Comparison of ENCODE assay signal across 10 cellular contexts in genomic region chr20:17525650-17526049, GRCh38. TPM values are rescaled to one million over a fixed set of nuclear protein-coding genes. Genes with fewer than 3 reads are reported as not detected.
DNase-seq lines count a peak whose midpoint lies in the region; ATAC-seq and TF ChIP-seq lines count a peak whose summit lies in the region.
"Had no signal": no experiment of that assay in that cellular context is flagged by ENCODE, and none has a peak within 500 bp of the region (broad histone marks: within the 10 kb centered on the region; RNA-seq: fewer than 3 reads in every experiment).

No MANE protein-coding gene starts in this region.

- no peak for TF ChIP-seq POLR2A in sigmoid colon (IDR thresholded peaks at IDR 0.05)

- DNase-seq in NCI-H748 (lab: John Stamatoyannopoulos, UW; ENCODE audit: unreplicated experiment) (peak; percentile 61), NCI-H748 treated with DMSO at 0.1 percent for 48 hours (lab: John Stamatoyannopoulos, UW) (no peak), HuH-7 (ENCODE audit: low spot score) (peak; percentile 60), SW480 (ENCODE audit: low spot score) (peak; percentile 84), lung (ENCODE audit: low spot score) (peak; percentile 40), osteocyte (ENCODE audit: extremely low spot score, unreplicated experiment) (no peak), sigmoid colon (no peak)
- DNase-seq in effector memory CD4-positive, alpha-beta T cell, result no peak

- H3K4me1 ChIP-seq in lung (ENCODE audit: control insufficient read depth in 2 of 2, insufficient read depth in 2 of 2, low read length in 2 of 2) (peaks cover 0 to under 1% of the 10 kb centered on the region in 2 donors), sigmoid colon (peaks cover 0 to 4% (median 3%) of the 10 kb centered on the region in 4 donors)
- no peaks in the 10 kb centered on the region for H3K4me1 ChIP-seq in effector memory CD4-positive, alpha-beta T cell (ENCODE audit: control insufficient read depth, insufficient read depth, low read length, poor library complexity, severe bottlenecking)

- H3K27ac ChIP-seq in lung (ENCODE audit: low read depth in 1 of 2, low read length in 1 of 2) (no peak overlapping the region), sigmoid colon (no peak overlapping the region)
- H3K27ac ChIP-seq in effector memory CD4-positive, alpha-beta T cell (ENCODE audit: insufficient read depth, low read length, poor library complexity, severe bottlenecking), result no peak overlapping the region
- H3K27ac ChIP-seq: dorsolateral prefrontal cortex, skin epidermis had no signal

- no peak overlapping the region for H3K4me3 Mint-ChIP-seq in osteocyte (ENCODE audit: unreplicated experiment)

- H3K36me3 Mint-ChIP-seq in osteocyte (ENCODE audit: unreplicated experiment), result no peaks in the 10 kb centered on the region

- TF ChIP-seq EP300 in sigmoid colon (IDR thresholded peaks at IDR 0.05), result no peak

- H3K27me3 ChIP-seq in lung (ENCODE audit: control insufficient read depth, insufficient read depth), result no peaks in the 10 kb centered on the region
- H3K27me3 ChIP-seq in effector memory CD4-positive, alpha-beta T cell (replicated peaks; ENCODE audit: control insufficient read depth, insufficient read depth, low read length, poor library complexity, severe bottlenecking), result no peaks in the 10 kb centered on the region
- no peaks in the 10 kb centered on the region for H3K27me3 ChIP-seq in sigmoid colon
- H3K27me3 ChIP-seq: dorsolateral prefrontal cortex had no signal

- no peak for TF ChIP-seq CTCF in lung (IDR thresholded peaks at IDR 0.05; ENCODE audit: control extremely low read depth, extremely low read depth)
- TF ChIP-seq CTCF in osteocyte (IDR thresholded peaks at IDR 0.05), result no peak
- TF ChIP-seq CTCF in sigmoid colon (IDR thresholded peaks at IDR 0.05), result no peak

- no peak for ATAC-seq in lung (ENCODE audit: insufficient read depth, low FRiP score)

- H3K27ac Mint-ChIP-seq in osteocyte (ENCODE audit: unreplicated experiment), result no peak overlapping the region

- H3K36me3 ChIP-seq in lung (ENCODE audit: control insufficient read depth in 2 of 2, insufficient read depth in 2 of 2, low read length in 2 of 2) (no peaks in the 10 kb centered on the region), sigmoid colon (no peaks in the 10 kb centered on the region)
- H3K36me3 ChIP-seq in effector memory CD4-positive, alpha-beta T cell (ENCODE audit: control insufficient read depth, insufficient read depth, low read length), result no peaks in the 10 kb centered on the region

- intact Hi-C loops in sigmoid colon (cut with DNase I), result no loop called here

- H3K9me3 ChIP-seq in lung (ENCODE audit: control insufficient read depth in 2 of 2, insufficient read depth in 1 of 2, low read length in 1 of 2) (no peaks in the 10 kb centered on the region), sigmoid colon (no peaks in the 10 kb centered on the region)
- no peaks in the 10 kb centered on the region for H3K9me3 ChIP-seq in effector memory CD4-positive, alpha-beta T cell (ENCODE audit: control insufficient read depth, low read length)

- H3K9me3 Mint-ChIP-seq in osteocyte (ENCODE audit: unreplicated experiment), result no peaks in the 10 kb centered on the region

- no peaks in the 10 kb centered on the region for H3K27me3 Mint-ChIP-seq in osteocyte (ENCODE audit: unreplicated experiment)

- peaks cover 12% of the 10 kb centered on the region for H3K4me1 Mint-ChIP-seq in osteocyte (ENCODE audit: unreplicated experiment)

- no peak overlapping the region for H3K4me3 ChIP-seq in lung
- H3K4me3 ChIP-seq in effector memory CD4-positive, alpha-beta T cell (ENCODE audit: insufficient read depth, low read depth, low read length, poor library complexity, severe bottlenecking), result no peak overlapping the region
- no peak overlapping the region for H3K4me3 ChIP-seq in sigmoid colon
- H3K4me3 ChIP-seq: dorsolateral prefrontal cortex, skin epidermis had no signal

RNA-seq across cellular contexts. Expression of gene BFSP1, which starts 5.5 kb away (rescaled TPM):
- total RNA-seq in lung, result 1 to 10 TPM; 1.7 to 2.8 TPM
- polyA plus RNA-seq in lung, result 1 to 10 TPM in 1 of 2 donors, under 1 TPM in 1; 0.65 to 1.9 TPM
- 12.6 and 13.8 TPM in 2 replicates for total RNA-seq in osteocyte
- 1 to 10 TPM; 1.1 to 3.6 (median 1.5) TPM for total RNA-seq in sigmoid colon
- polyA plus RNA-seq in sigmoid colon, result under 1 TPM in 2 of 3 donors, not detected in 1; 0.51 to 0.60 TPM

RNA-seq across cellular contexts. Expression of gene DSTN, which starts 44.2 kb away (rescaled TPM):
- total RNA-seq in lung (100 to 1,000 TPM; 348 to 412 TPM), osteocyte (676 and 684 TPM in 2 replicates), sigmoid colon (1,000 to 10,000 TPM; 1,872 to 2,237 (median 1,948) TPM)
- polyA plus RNA-seq in lung (100 to 1,000 TPM; 313 to 532 TPM), sigmoid colon (100 to 1,000 TPM; 429 to 672 (median 586) TPM)

Comparison
In these comparisons a context has a peak if more than half of its experiments do, and no peak if none do; other contexts are left out.
1. DNase-seq: peak in NCI-H748 (single experiment), HuH-7 (single experiment), SW480 (single experiment) and lung (single experiment); none in NCI-H748 treated with DMSO at 0.1 percent for 48 hours (single experiment), effector memory CD4-positive, alpha-beta T cell (0 of 3), osteocyte (single experiment) and sigmoid colon (single experiment).